In genomic region chr1:201468844-201469644, GRCh38 we compare ENCODE assay signal across 8 cellular contexts. TPM values are rescaled to one million over a fixed set of nuclear protein-coding genes. Genes with fewer than 3 reads are reported as not detected.
A peak's percentile ranks its signal among the peaks of the same experiment; 100 is the strongest.
DNase-seq lines count a peak whose midpoint lies in the region; ATAC-seq and TF ChIP-seq lines count a peak whose summit lies in the region.

PHLDA3 (minus strand) TSS chr1:201469188; CDS start chr1:201468786, 402 bp downstream.

- TF ChIP-seq POLR2A in uterus (IDR thresholded peaks at IDR 0.05): peak; percentile 89 to 95

- ATAC-seq in CD4-positive, alpha-beta T cell (ENCODE audit: poor library complexity): peak; percentile 60
- ATAC-seq in GM19351 (IDR thresholded peaks at IDR 0.05; ENCODE audit: unreplicated experiment) (peak; percentile 74), HG03442 (IDR thresholded peaks at IDR 0.05; ENCODE audit: unreplicated experiment) (peak; percentile 79)

- H3K36me3 Mint-ChIP-seq in CD4-positive, alpha-beta T cell (ENCODE audit: low read depth): no peaks in the 10 kb centered on the region
- no peaks in the 10 kb centered on the region for H3K36me3 Mint-ChIP-seq in activated naive CD8-positive, alpha-beta T cell

- H3K27me3 Mint-ChIP-seq in CD4-positive, alpha-beta T cell: peaks cover 55% of the 10 kb centered on the region
- peaks cover 27% of the 10 kb centered on the region for H3K27me3 Mint-ChIP-seq in activated naive CD8-positive, alpha-beta T cell

- H3K4me1 Mint-ChIP-seq in CD4-positive, alpha-beta T cell (ENCODE audit: low read depth): peaks cover 7% of the 10 kb centered on the region
- peaks cover 4% of the 10 kb centered on the region for H3K4me1 Mint-ChIP-seq in activated naive CD8-positive, alpha-beta T cell (ENCODE audit: low read depth)

- no peaks in the 10 kb centered on the region for H3K9me3 ChIP-seq in CD4-positive, alpha-beta T cell (ENCODE audit: control insufficient read depth, low read length)
- no peaks in the 10 kb centered on the region for H3K9me3 ChIP-seq in neuron (ENCODE audit: low read length)
- H3K9me3 ChIP-seq in uterus: no peaks in the 10 kb centered on the region

- peaks cover 20% of the 10 kb centered on the region for H3K36me3 ChIP-seq in neuron (ENCODE audit: insufficient read depth, low read length)
- no peaks in the 10 kb centered on the region for H3K36me3 ChIP-seq in uterus

- POLR2A ChIA-PET in CD4-positive, alpha-beta T cell (lab: Charles Lee): no interaction called here

- peak within 1 kb of the TSS; percentile 45 for H3K4me3 Mint-ChIP-seq in CD4-positive, alpha-beta T cell
- peak within 1 kb of the TSS; percentile 63 for H3K4me3 Mint-ChIP-seq in activated naive CD8-positive, alpha-beta T cell

- DNase-seq in CD4-positive, alpha-beta T cell: peak in 5 of 10 experiments; percentile 4 to 29 (median 22)
- DNase-seq in NOMO-1 (lab: John Stamatoyannopoulos, UW; ENCODE audit: unreplicated experiment in 2 of 2) (peak; percentile 59 to 84), glomerular endothelial cell (ENCODE audit: extremely low read depth, low read depth, low spot score) (no peak), uterus (peak; percentile 94 to 96)

- peak within 1 kb of the TSS; percentile 80 for H3K4me3 ChIP-seq in neuron (ENCODE audit: low read length)
- H3K4me3 ChIP-seq in uterus: peak within 1 kb of the TSS; percentile 64 to 94

- H3K27me3 ChIP-seq in CD4-positive, alpha-beta T cell (ENCODE audit: control insufficient read depth, insufficient read depth, low read length): peaks cover 32% of the 10 kb centered on the region
- peaks cover 2% of the 10 kb centered on the region for H3K27me3 ChIP-seq in neuron (ENCODE audit: insufficient read depth, low read length)
- H3K27me3 ChIP-seq in uterus: no peaks in the 10 kb centered on the region

- intact Hi-C loops in CD4-positive, alpha-beta T cell (cut with DNase I, micrococcal nuclease): no loop called here
- intact Hi-C loops in uterus (cut with DNase I; ENCODE audit: low total_unique reads): no loop called here

- no peak within 1 kb of the TSS for H3K27ac ChIP-seq in CD4-positive, alpha-beta T cell (ENCODE audit: low read depth, low read length)
- peak within 1 kb of the TSS; percentile 95 to 99 for H3K27ac ChIP-seq in uterus

- H3K27ac Mint-ChIP-seq in CD4-positive, alpha-beta T cell: no peak within 1 kb of the TSS
- H3K27ac Mint-ChIP-seq in activated naive CD8-positive, alpha-beta T cell: no peak within 1 kb of the TSS

- peak within 1 kb of the TSS; percentile 80 for H2AFZ ChIP-seq in neuron (ENCODE audit: low read depth, low read length)

- H3K9me3 Mint-ChIP-seq in CD4-positive, alpha-beta T cell: no peaks in the 10 kb centered on the region
- no peaks in the 10 kb centered on the region for H3K9me3 Mint-ChIP-seq in activated naive CD8-positive, alpha-beta T cell (ENCODE audit: low read depth)

- no peak for TF ChIP-seq CTCF in CD4-positive, alpha-beta T cell (IDR thresholded peaks at IDR 0.05)
- TF ChIP-seq CTCF in uterus (IDR thresholded peaks at IDR 0.05): peak in 2 of 4 experiments; percentile 2 to 24

- CTCF ChIA-PET in CD4-positive, alpha-beta T cell (lab: Charles Lee): interaction anchor here (0.7 to 1.2 kb wide), 3 partner anchors 13 to 44 kb away, joined by 3 to 4 read pairs (median 3); no protein-coding TSS in a partner anchor

- H3K4me1 ChIP-seq in neuron (ENCODE audit: insufficient read depth, low read length): peaks cover 34% of the 10 kb centered on the region
- H3K4me1 ChIP-seq in uterus: peaks cover 0 to 10% of the 10 kb centered on the region in 2 donors

RNA-seq across cellular contexts. Expression of gene PHLDA3, which starts in this region (rescaled TPM):
- under 1 TPM; 0.45 to 0.71 TPM for total RNA-seq in CD4-positive, alpha-beta T cell
- total RNA-seq in glomerular endothelial cell (59.6 and 74.8 TPM in 2 replicates), uterus (10 to 100 TPM; 14.4 to 80.2 (median 43.7) TPM)

Comparison
In these comparisons a context has a peak if more than half of its experiments do, and no peak if none do; other contexts are left out.
1. RNA of gene PHLDA3 (total RNA-seq): 59.6 to 74.8 TPM in glomerular endothelial cell and 14.4 to 80.2 TPM in uterus; 0.45 to 0.71 TPM in CD4-positive, alpha-beta T cell; every median in the first group is over 4 times any median in the second.
2. Peak in ATAC-seq in CD4-positive, alpha-beta T cell; RNA of the gene not detected or under 1 TPM.
3. Peak in every context shown above with its lines, with median percentiles within 50 percentile points of each other: ATAC-seq.